10 cellular contexts compared by ENCODE assay signal in genomic region chr3:19148768-19149091, GRCh38. TPM values are rescaled to one million over a fixed set of nuclear protein-coding genes. Genes with fewer than 3 reads are reported as not detected.
DNase-seq lines count a peak whose midpoint lies in the region; ATAC-seq and TF ChIP-seq lines count a peak whose summit lies in the region.
"Had no signal": no experiment of that assay in that cellular context is flagged by ENCODE, and none has a peak within 500 bp of the region (broad histone marks: within the 10 kb centered on the region; RNA-seq: fewer than 3 reads in every experiment).

No MANE protein-coding gene starts in this region.

- H3K4me1 ChIP-seq in body of pancreas (peaks cover 23% of the 10 kb centered on the region), muscle layer of colon (ENCODE audit: insufficient read depth, low read length) (peaks cover 15% of the 10 kb centered on the region), tibial nerve (peaks cover 0 to 19% (median 4%) of the 10 kb centered on the region in 4 donors)

- peaks cover 3% of the 10 kb centered on the region for H3K36me3 Mint-ChIP-seq in activated naive CD4-positive, alpha-beta T cell treated with anti-CD3 and anti-CD28 coated beads, Interleukin-2, amount 50 U/mL, for 24 hours
- peaks cover 15% of the 10 kb centered on the region in 2 donors for H3K36me3 Mint-ChIP-seq in activated naive CD4-positive, alpha-beta T cell treated with anti-CD3 and anti-CD28 coated beads, Interleukin-2, amount 50 U/mL, for 72 hours

- TF ChIP-seq POLR2A in body of pancreas (IDR thresholded peaks at IDR 0.05) (no peak), tibial nerve (IDR thresholded peaks at IDR 0.05) (no peak)

- H3K9me3 Mint-ChIP-seq in activated naive CD4-positive, alpha-beta T cell treated with anti-CD3 and anti-CD28 coated beads, Interleukin-2, amount 50 U/mL, for 24 hours, result peaks cover 4% of the 10 kb centered on the region
- no peaks in the 10 kb centered on the region for H3K9me3 Mint-ChIP-seq in activated naive CD4-positive, alpha-beta T cell treated with anti-CD3 and anti-CD28 coated beads, Interleukin-2, amount 50 U/mL, for 72 hours

- H3K4me1 Mint-ChIP-seq in activated naive CD4-positive, alpha-beta T cell treated with anti-CD3 and anti-CD28 coated beads, Interleukin-2, amount 50 U/mL, for 24 hours, result peaks cover 16% of the 10 kb centered on the region

- no peak for TF ChIP-seq EP300 in tibial nerve (IDR thresholded peaks at IDR 0.05)

- H3K4me3 ChIP-seq in body of pancreas (peak overlapping the region in 1 of 2 donors; percentile 48), muscle layer of colon (ENCODE audit: low read depth in 1 of 2, low read length in 2 of 2) (peak overlapping the region; percentile 21 to 45), tibial nerve (peak overlapping the region; percentile 48 to 71 (median 59))

- no peak for TF ChIP-seq CTCF in body of pancreas (IDR thresholded peaks at IDR 0.05)
- no peak for TF ChIP-seq CTCF in tibial nerve (IDR thresholded peaks at IDR 0.05)

- H3K9ac ChIP-seq in muscle layer of colon (ENCODE audit: low read length), result no peak overlapping the region

- H3K27ac ChIP-seq in body of pancreas (peak overlapping the region in 3 of 4 donors; percentile 90 to 94 (median 93)), muscle layer of colon (ENCODE audit: low read depth, low read length) (no peak overlapping the region), tibial nerve (peak overlapping the region in 3 of 4 donors; percentile 76 to 86 (median 82))

- H3K27ac Mint-ChIP-seq in activated naive CD4-positive, alpha-beta T cell treated with anti-CD3 and anti-CD28 coated beads, Interleukin-2, amount 50 U/mL, for 24 hours, result peak overlapping the region; percentile 1
- peak overlapping the region in 1 of 2 donors; percentile 1 for H3K27ac Mint-ChIP-seq in activated naive CD4-positive, alpha-beta T cell treated with anti-CD3 and anti-CD28 coated beads, Interleukin-2, amount 50 U/mL, for 72 hours

- H3K9me3 ChIP-seq in body of pancreas (no peaks in the 10 kb centered on the region), muscle layer of colon (ENCODE audit: low read length) (no peaks in the 10 kb centered on the region), tibial nerve (peaks cover 0 to 8% (median 2%) of the 10 kb centered on the region in 4 donors)

- no peaks in the 10 kb centered on the region for H3K27me3 ChIP-seq in body of pancreas
- H3K27me3 ChIP-seq in muscle layer of colon (ENCODE audit: control insufficient read depth in 1 of 2, insufficient read depth in 2 of 2, low read length in 2 of 2), result peaks cover 8 to 13% of the 10 kb centered on the region in 2 donors
- H3K27me3 ChIP-seq in tibial nerve, result no peaks in the 10 kb centered on the region

- peak overlapping the region; percentile 85 for H3K4me3 Mint-ChIP-seq in activated naive CD4-positive, alpha-beta T cell treated with anti-CD3 and anti-CD28 coated beads, Interleukin-2, amount 50 U/mL, for 24 hours

- no peak for ATAC-seq in activated naive CD4-positive, alpha-beta T cell treated with anti-CD3 and anti-CD28 coated beads, Interleukin-2, amount 50 U/mL, for 72 hours
- ATAC-seq in body of pancreas, result no peak
- ATAC-seq in HG03439 (IDR thresholded peaks at IDR 0.05; ENCODE audit: unreplicated experiment), result no peak

- intact Hi-C loops in body of pancreas (cut with DNase I) (no loop called here), head of caudate nucleus (cut with DNase I) (loop anchor here (5.0 kb wide), 1 partner anchor 49 kb away; no protein-coding TSS in a partner anchor)

- WGBS in body of pancreas, 2 donors, result 1 to 3% methylated on average over 12 of the region's 12 CpGs
- WGBS in tibial nerve, 2 donors, result 4 to 5% methylated on average over 12 of the region's 12 CpGs

- H3K27me3 Mint-ChIP-seq in activated naive CD4-positive, alpha-beta T cell treated with anti-CD3 and anti-CD28 coated beads, Interleukin-2, amount 50 U/mL, for 24 hours, result peaks cover 18% of the 10 kb centered on the region

- no peaks in the 10 kb centered on the region for H3K36me3 ChIP-seq in body of pancreas (replicated peaks in 1 of 2; ENCODE audit: insufficient read depth in 1 of 2, low read depth in 2 of 2)
- H3K36me3 ChIP-seq in muscle layer of colon (ENCODE audit: insufficient read depth, low read length), result no peaks in the 10 kb centered on the region
- H3K36me3 ChIP-seq in tibial nerve, result no peaks in the 10 kb centered on the region

- no peak for DNase-seq in activated naive CD4-positive, alpha-beta T cell treated with anti-CD3 and anti-CD28 coated beads, Interleukin-2, amount 50 U/mL, for 72 hours (ENCODE audit: low spot score in 2 of 2)
- DNase-seq in body of pancreas (no peak), tibial nerve (ENCODE audit: low spot score in 2 of 2) (no peak), NCI-H345 treated with DMSO at 0.1 percent for 48 hours (lab: John Stamatoyannopoulos, UW; ENCODE audit: unreplicated experiment) (no peak), head of caudate nucleus (no peak)
- DNase-seq: activated CD4-positive, CD25-positive, alpha-beta regulatory T cell treated with anti-CD3 and anti-CD28 coated beads, Interleukin-2, amount 50 U/mL, for 72 hours; NCI-H446 had no signal

RNA-seq across cellular contexts. Expression of gene KCNH8, which starts 0.4 kb away (rescaled TPM):
- total RNA-seq in activated naive CD4-positive, alpha-beta T cell treated with anti-CD3 and anti-CD28 coated beads, Interleukin-2, amount 50 U/mL, for 72 hours, result not detected
- total RNA-seq in body of pancreas (1 to 10 TPM; 2.3 TPM), tibial nerve (under 1 TPM; 0.22 to 0.98 (median 0.51) TPM)
